Comparison of ENCODE assay signal across 25 cellular contexts in genomic region chr6:159804504-159804903, GRCh38. TPM values are rescaled to one million over a fixed set of nuclear protein-coding genes. Genes with fewer than 3 reads are reported as not detected.
A peak's percentile ranks its signal among the peaks of the same experiment; 100 is the strongest.
DNase-seq lines count a peak whose midpoint lies in the region; ATAC-seq, FAIRE-seq and TF ChIP-seq lines count a peak whose summit lies in the region.
"Had no signal": no experiment of that assay in that cellular context is flagged by ENCODE, and none has a peak within 500 bp of the region (broad histone marks: within the 10 kb centered on the region; RNA-seq: fewer than 3 reads in every experiment).

No MANE protein-coding gene starts in this region.

- no peak for TF ChIP-seq EP300 in K562 (IDR thresholded peaks at IDR 0.05; ENCODE audit: low read length)

- no peaks in the 10 kb centered on the region for H4K20me1 ChIP-seq in K562 (replicated peaks; ENCODE audit: control insufficient read depth, insufficient read depth, low read length)

- H3K4me3 Mint-ChIP-seq in CD14-positive monocyte = no peak overlapping the region
- H3K4me3 Mint-ChIP-seq: B cell; GM23338; T-helper 1 cell treated with Interleukin-12 subunit alpha and Interleukin-12 subunit beta and Interleukin-4 antibody, amounts not matched to agents 30 μg/mL and 1 μg/mL, for 36 hours had no signal

- H3K9me1 ChIP-seq in K562 (ENCODE audit: control insufficient read depth, insufficient read depth, low read length) = no peaks in the 10 kb centered on the region

- H2AFZ ChIP-seq in K562 (ENCODE audit: low read depth, low read length) = 0 out of 2 replicates have a peak overlapping the region, but pooled peaks have one; percentile 16
- H2AFZ ChIP-seq: GM23338 had no signal

- H3K36me3 ChIP-seq in K562 (ENCODE audit: control insufficient read depth, insufficient read depth, low read length) (0 out of 3 replicates have a peak, but pooled peaks cover 2% of the 10 kb centered on the region), lower lobe of right lung (peaks cover 6% of the 10 kb centered on the region), psoas muscle (ENCODE audit: insufficient read depth in 1 of 2, low read depth in 1 of 2) (peaks cover 0 to 28% of the 10 kb centered on the region in 2 donors)

- 21% methylated on average over 10 of the region's 10 CpGs for WGBS in K562 (ENCODE audit: insufficient coverage, low coverage, missing lambda C conversion rate)
- 81 to 82% (median 82%) methylated on average over 10 of the region's 10 CpGs for WGBS in psoas muscle, 3 donors

- TF ChIP-seq CTCF in K562 (IDR thresholded peaks at IDR 0.05 in 2 of 3, conservative IDR thresholded peaks at IDR 0.05 in 1 of 3; ENCODE audit: insufficient read depth in 2 of 3, low read depth in 1 of 3, low read length in 3 of 3) (no peak), lower lobe of right lung (IDR thresholded peaks at IDR 0.05) (no peak), psoas muscle (IDR thresholded peaks at IDR 0.05) (no peak), foreskin keratinocyte (conservative IDR thresholded peaks at IDR 0.05) (no peak), CD14-positive monocyte (IDR thresholded peaks at IDR 0.05) (no peak)

- no peaks in the 10 kb centered on the region for H3K27me3 Mint-ChIP-seq in CD14-positive monocyte (ENCODE audit: low read depth in 3 of 3)
- H3K27me3 Mint-ChIP-seq: B cell had no signal

- DNase-seq in NCI-H748 (lab: John Stamatoyannopoulos, UW; ENCODE audit: unreplicated experiment) = peak; percentile 38
- DNase-seq in NCI-H748 treated with DMSO at 0.1 percent for 48 hours (lab: John Stamatoyannopoulos, UW) = no peak
- DNase-seq in K562 (ENCODE audit: extremely low read depth in 1 of 4, low spot score in 3 of 4) = no peak
- peak; percentile 14 for DNase-seq in lower lobe of right lung
- no peak for DNase-seq in psoas muscle
- no peak for DNase-seq in foreskin keratinocyte
- no peak for DNase-seq in CD14-positive monocyte (ENCODE audit: low spot score)
- DNase-seq: COR-L47, DMS 273 treated with DMSO at 0.1 percent for 48 hours, DMS79 treated with DMSO at 0.1 percent for 48 hours, KG1, NCI-H1092, NCI-H1436, NCI-H2029, NCI-H446 treated with DMSO at 0.1 percent for 48 hours, NCI-H82, PC-3, Right ventricle myocardium superior had no signal

- peaks cover 0 to 3% (median 0%) of the 10 kb centered on the region in 7 donors for H3K9me3 Mint-ChIP-seq in CD14-positive monocyte
- H3K9me3 Mint-ChIP-seq: GM23338; T-helper 1 cell treated with Interleukin-12 subunit alpha and Interleukin-12 subunit beta and Interleukin-4 antibody, amounts not matched to agents 30 μg/mL and 1 μg/mL, for 36 hours had no signal

- ATAC-seq in K562 (peak; percentile 19), lower lobe of right lung (no peak), psoas muscle (no peak), foreskin keratinocyte (no peak)
- ATAC-seq: A549, GM23338, PC-3 had no signal

- peaks cover 7 to 16% of the 10 kb centered on the region in 2 experiments; a peak in 4 of 5 replicates for H3K4me1 ChIP-seq in K562 (replicated peaks in 1 of 2; ENCODE audit: control insufficient read depth in 2 of 2, insufficient read depth in 2 of 2, low read length in 2 of 2)
- no peaks in the 10 kb centered on the region for H3K4me1 ChIP-seq in lower lobe of right lung
- no peaks in the 10 kb centered on the region for H3K4me1 ChIP-seq in psoas muscle
- peaks cover 4% of the 10 kb centered on the region for H3K4me1 ChIP-seq in foreskin keratinocyte
- H3K4me1 ChIP-seq: A549 had no signal

- peak overlapping the region in 1 of 7 donors; percentile 6 for H3K27ac Mint-ChIP-seq in CD14-positive monocyte
- H3K27ac Mint-ChIP-seq: B cell; T-helper 1 cell treated with Interleukin-12 subunit alpha and Interleukin-12 subunit beta and Interleukin-4 antibody, amounts not matched to agents 30 μg/mL and 1 μg/mL, for 36 hours had no signal

- in situ Hi-C loops in K562 (cut with MboI) = no loop called here

- peaks cover 19% of the 10 kb centered on the region for H3K4me1 Mint-ChIP-seq in CD14-positive monocyte

- BruUV-seq in K562 (replicated peaks; lab: Mats Ljungman, UMichigan) = no TSS peak

- POLR2A ChIA-PET in K562 (lab: Yijun Ruan, JAX) = interaction anchor here (3.0 kb wide), 1 partner anchor 15 kb away, joined by 24 read pairs; the partner anchor contains the start of genes MRPL18 and TCP1

- no peak overlapping the region; the same call in 1 of the 2 replicates for H3K4me2 ChIP-seq in K562 (ENCODE audit: insufficient read depth, low read length)
- H3K4me2 ChIP-seq: A549, GM23338 had no signal

- H3K9ac ChIP-seq in K562 (ENCODE audit: insufficient read depth in 1 of 2, low read depth in 2 of 2, low read length in 2 of 2) = no peak overlapping the region

- H3K36me3 Mint-ChIP-seq in CD14-positive monocyte = peaks cover 5 to 8% of the 10 kb centered on the region in 2 donors

- no peak for TF ChIP-seq RAD21 in K562 (CRISPR knock-in tag; conservative IDR thresholded peaks at IDR 0.05 in 1 of 2, IDR thresholded peaks at IDR 0.05 in 1 of 2)

- H3K4me3 ChIP-seq in K562 (no peak overlapping the region), lower lobe of right lung (no peak overlapping the region), psoas muscle (no peak overlapping the region)
- H3K4me3 ChIP-seq: A549, GM23338, HAP-1 had no signal

- H3K27me3 ChIP-seq in K562 (ENCODE audit: control insufficient read depth in 2 of 2, insufficient read depth in 2 of 2, low read length in 2 of 2) (peaks cover 4 to 30% of the 10 kb centered on the region in 2 experiments), lower lobe of right lung (ENCODE audit: low read depth) (no peaks in the 10 kb centered on the region), psoas muscle (ENCODE audit: insufficient read depth in 3 of 3, low read length in 2 of 3) (no peaks in the 10 kb centered on the region), foreskin keratinocyte (no peaks in the 10 kb centered on the region)

- H3K27ac ChIP-seq in K562 (ENCODE audit: extremely low read depth, low read depth, low read length) (no peak overlapping the region), lower lobe of right lung (no peak overlapping the region), psoas muscle (no peak overlapping the region), foreskin keratinocyte (no peak overlapping the region)
- H3K27ac ChIP-seq: A549 had no signal

- FAIRE-seq in K562 (lab: Jason Lieb, UNC) = no peak
- FAIRE-seq: A549 had no signal

- TF ChIP-seq POLR2A in K562 (conservative IDR thresholded peaks at IDR 0.05) = no peak

- no peaks in the 10 kb centered on the region for H3K9me3 ChIP-seq in K562 (replicated peaks; ENCODE audit: control insufficient read depth, insufficient read depth, low read depth, low read length)
- no peaks in the 10 kb centered on the region for H3K9me3 ChIP-seq in lower lobe of right lung
- H3K9me3 ChIP-seq in psoas muscle = no peaks in the 10 kb centered on the region
- H3K9me3 ChIP-seq: A549, HAP-1 had no signal

- no peaks in the 10 kb centered on the region for H3K79me2 ChIP-seq in K562 (ENCODE audit: control insufficient read depth, insufficient read depth, low read length)

- intact Hi-C loops in K562 (cut with micrococcal nuclease) (no loop called here), lower lobe of right lung (cut with DNase I) (no loop called here), psoas muscle (cut with DNase I) (no loop called here), CD14-positive monocyte (cut with micrococcal nuclease) (no loop called here)

- CTCF ChIA-PET in K562 (lab: Yijun Ruan, JAX; ENCODE audit: low intra/inter-chr PET ratio) = interaction anchor here (0.6 kb wide), 1 partner anchor 111 kb away, joined by 3 read pairs; the partner anchor contains the start of gene SOD2

RNA-seq across cellular contexts. Expression of gene PNLDC1, which starts 4.4 kb away (rescaled TPM):
- not detected in 2 replicates for total RNA-seq in K562 (2011; cell fraction: chromatin; rRNA removed; ENCODE audit: low replicate concordance)
- total RNA-seq in K562 (2011; cell fraction: nucleolus; rRNA removed) = not detected in 2 replicates
- not detected in 2 replicates for total RNA-seq in K562 (2011; cell fraction: nucleoplasm; rRNA removed)
- not detected in 2 replicates for total RNA-seq in K562 (2014; rRNA removed)
- not detected in 2 replicates for total RNA-seq in K562 (2014; rRNA removed; fragmentation: Illumina TruSeq; extraction: Trizol)
- not detected in 2 replicates for total RNA-seq in K562 (2015; rRNA removed; fragmentation: Illumina TruSeq; extraction: Trizol)
- not detected in 2 replicates for total RNA-seq in K562 (2021)
- polyA plus RNA-seq in K562 (2011; rRNA removed) = not detected in 2 replicates
- 0.12 TPM in 1 of 2 replicates, not detected in the other for polyA plus RNA-seq in K562 (2011; cell fraction: cytosol; rRNA removed)
- polyA plus RNA-seq in K562 (2011; cell fraction: nucleus; rRNA removed) = not detected in 2 replicates
- polyA plus RNA-seq in K562 (2012) = 0.04 and 0.28 TPM in 2 replicates
- not detected in 2 replicates for polyA plus RNA-seq in K562 (2014; fragmentation: Illumina TruSeq; extraction: Trizol)
- polyA plus RNA-seq in K562 (2014; fragmentation: Nextera tagmentation; extraction: Ambion mirVana) = not detected
- polyA plus RNA-seq in K562 (2014; rRNA removed) = 0.07 and 0.12 TPM in 2 replicates
- polyA minus RNA-seq in K562 (2011; rRNA and poly(A)+ RNA removed) = not detected in 2 replicates
- not detected in 2 replicates for polyA minus RNA-seq in K562 (2011; cell fraction: cytosol; rRNA and poly(A)+ RNA removed)
- not detected in 2 replicates for polyA minus RNA-seq in K562 (2011; cell fraction: nucleus; rRNA and poly(A)+ RNA removed)
- total RNA-seq in lower lobe of right lung = 0.27 TPM
- total RNA-seq in psoas muscle = under 1 TPM in 2 of 4 donors, not detected in 2; 0.17 to 0.49 TPM
- polyA plus RNA-seq in psoas muscle = under 1 TPM; 0.09 to 0.25 (median 0.13) TPM
- total RNA-seq in foreskin keratinocyte = 0.07 and 0.75 TPM in 2 replicates
- 0.03 and 0.66 TPM in 2 replicates for polyA plus RNA-seq in foreskin keratinocyte
- not detected for polyA plus RNA-seq in CD14-positive monocyte
- total RNA-seq: GM23338, HT-29, PC-3, Right ventricle myocardium superior, RPMI7951 had no signal
- polyA plus RNA-seq: GM23338 had no signal

RNA-seq across cellular contexts. Expression of gene MRPL18, which starts 14.2 kb away (rescaled TPM):
- total RNA-seq in K562 (2011; cell fraction: chromatin; rRNA removed; ENCODE audit: low replicate concordance) = 16.7 and 22.8 TPM in 2 replicates
- total RNA-seq in K562 (2011; cell fraction: nucleolus; rRNA removed) = 19.2 and 19.5 TPM in 2 replicates
- 26.3 and 35.2 TPM in 2 replicates for total RNA-seq in K562 (2011; cell fraction: nucleoplasm; rRNA removed)
- 182 and 213 TPM in 2 replicates for total RNA-seq in K562 (2014; rRNA removed)
- 176 and 177 TPM in 2 replicates for total RNA-seq in K562 (2014; rRNA removed; fragmentation: Illumina TruSeq; extraction: Trizol)
- total RNA-seq in K562 (2015; rRNA removed; fragmentation: Illumina TruSeq; extraction: Trizol) = 181 and 197 TPM in 2 replicates
- total RNA-seq in K562 (2021) = 158 and 162 TPM in 2 replicates
- polyA plus RNA-seq in K562 (2011; rRNA removed) = 142 and 149 TPM in 2 replicates
- 83.2 and 101 TPM in 2 replicates for polyA plus RNA-seq in K562 (2011; cell fraction: cytosol; rRNA removed)
- polyA plus RNA-seq in K562 (2011; cell fraction: nucleus; rRNA removed) = 56.0 and 76.4 TPM in 2 replicates
- 136 and 193 TPM in 2 replicates for polyA plus RNA-seq in K562 (2012)
- 175 and 196 TPM in 2 replicates for polyA plus RNA-seq in K562 (2014; fragmentation: Illumina TruSeq; extraction: Trizol)
- polyA plus RNA-seq in K562 (2014; fragmentation: Nextera tagmentation; extraction: Ambion mirVana) = 100 to 1,000 TPM; 395 to 456 TPM
- 220 and 256 TPM in 2 replicates for polyA plus RNA-seq in K562 (2014; rRNA removed)
- polyA minus RNA-seq in K562 (2011; rRNA and poly(A)+ RNA removed) = 64.8 and 70.6 TPM in 2 replicates
- 28.2 and 34.9 TPM in 2 replicates for polyA minus RNA-seq in K562 (2011; cell fraction: cytosol; rRNA and poly(A)+ RNA removed)
- polyA minus RNA-seq in K562 (2011; cell fraction: nucleus; rRNA and poly(A)+ RNA removed) = 13.5 and 23.9 TPM in 2 replicates
- 47.8 TPM for total RNA-seq in lower lobe of right lung
- 10 to 100 TPM; 45.0 to 71.9 (median 60.1) TPM for total RNA-seq in psoas muscle
- polyA plus RNA-seq in psoas muscle = 100 to 1,000 TPM in 2 of 3 donors, 10 to 100 TPM in 1; 98.7 to 149 (median 145) TPM
- 99.2 and 104 TPM in 2 replicates for total RNA-seq in foreskin keratinocyte
- 122 and 131 TPM in 2 replicates for polyA plus RNA-seq in foreskin keratinocyte
- 10 to 100 TPM; 74.1 to 88.2 TPM for polyA plus RNA-seq in CD14-positive monocyte

RNA-seq across cellular contexts. Expression of gene TCP1, which starts 15.1 kb away (rescaled TPM):
- 417 and 829 TPM in 2 replicates for total RNA-seq in K562 (2011; cell fraction: chromatin; rRNA removed; ENCODE audit: low replicate concordance)
- 282 and 299 TPM in 2 replicates for total RNA-seq in K562 (2011; cell fraction: nucleolus; rRNA removed)
- total RNA-seq in K562 (2011; cell fraction: nucleoplasm; rRNA removed) = 449 and 476 TPM in 2 replicates
- total RNA-seq in K562 (2014; rRNA removed) = 515 and 618 TPM in 2 replicates
- 801 and 895 TPM in 2 replicates for total RNA-seq in K562 (2014; rRNA removed; fragmentation: Illumina TruSeq; extraction: Trizol)
- total RNA-seq in K562 (2015; rRNA removed; fragmentation: Illumina TruSeq; extraction: Trizol) = 711 and 732 TPM in 2 replicates
- total RNA-seq in K562 (2021) = 627 and 658 TPM in 2 replicates
- 276 and 332 TPM in 2 replicates for polyA plus RNA-seq in K562 (2011; rRNA removed)
- 190 and 209 TPM in 2 replicates for polyA plus RNA-seq in K562 (2011; cell fraction: cytosol; rRNA removed)
- polyA plus RNA-seq in K562 (2011; cell fraction: nucleus; rRNA removed) = 340 and 385 TPM in 2 replicates
- 349 and 560 TPM in 2 replicates for polyA plus RNA-seq in K562 (2012)
- polyA plus RNA-seq in K562 (2014; fragmentation: Illumina TruSeq; extraction: Trizol) = 575 and 659 TPM in 2 replicates
- polyA plus RNA-seq in K562 (2014; fragmentation: Nextera tagmentation; extraction: Ambion mirVana) = 100 to 1,000 TPM; 475 to 645 TPM
- 311 and 331 TPM in 2 replicates for polyA plus RNA-seq in K562 (2014; rRNA removed)
- 971 and 1,025 TPM in 2 replicates for polyA minus RNA-seq in K562 (2011; rRNA and poly(A)+ RNA removed)
- 585 and 708 TPM in 2 replicates for polyA minus RNA-seq in K562 (2011; cell fraction: cytosol; rRNA and poly(A)+ RNA removed)
- 302 and 460 TPM in 2 replicates for polyA minus RNA-seq in K562 (2011; cell fraction: nucleus; rRNA and poly(A)+ RNA removed)
- total RNA-seq in lower lobe of right lung = 112 TPM
- 100 to 1,000 TPM; 156 to 228 (median 193) TPM for total RNA-seq in psoas muscle
- 100 to 1,000 TPM; 153 to 307 (median 277) TPM for polyA plus RNA-seq in psoas muscle
- 245 and 272 TPM in 2 replicates for total RNA-seq in foreskin keratinocyte
- polyA plus RNA-seq in foreskin keratinocyte = 203 and 242 TPM in 2 replicates
- polyA plus RNA-seq in CD14-positive monocyte = 10 to 100 TPM; 44.5 to 69.3 TPM

RNA-seq across cellular contexts. Expression of gene ACAT2, which starts 42.7 kb away (rescaled TPM):
- total RNA-seq in K562 (2011; cell fraction: chromatin; rRNA removed; ENCODE audit: low replicate concordance) = 97.0 and 119 TPM in 2 replicates
- 75.9 and 101 TPM in 2 replicates for total RNA-seq in K562 (2011; cell fraction: nucleolus; rRNA removed)
- total RNA-seq in K562 (2011; cell fraction: nucleoplasm; rRNA removed) = 118 and 128 TPM in 2 replicates
- 63.0 and 74.1 TPM in 2 replicates for total RNA-seq in K562 (2014; rRNA removed)
- total RNA-seq in K562 (2014; rRNA removed; fragmentation: Illumina TruSeq; extraction: Trizol) = 151 and 166 TPM in 2 replicates
- total RNA-seq in K562 (2015; rRNA removed; fragmentation: Illumina TruSeq; extraction: Trizol) = 78.8 and 85.6 TPM in 2 replicates
- total RNA-seq in K562 (2021) = 131 and 144 TPM in 2 replicates
- 265 and 286 TPM in 2 replicates for polyA plus RNA-seq in K562 (2011; rRNA removed)
- polyA plus RNA-seq in K562 (2011; cell fraction: cytosol; rRNA removed) = 60.4 and 121 TPM in 2 replicates
- polyA plus RNA-seq in K562 (2011; cell fraction: nucleus; rRNA removed) = 71.9 and 123 TPM in 2 replicates
- 58.3 and 88.8 TPM in 2 replicates for polyA plus RNA-seq in K562 (2012)
- polyA plus RNA-seq in K562 (2014; fragmentation: Illumina TruSeq; extraction: Trizol) = 93.8 and 98.3 TPM in 2 replicates
- polyA plus RNA-seq in K562 (2014; fragmentation: Nextera tagmentation; extraction: Ambion mirVana) = 100 to 1,000 TPM; 247 to 309 TPM
- polyA plus RNA-seq in K562 (2014; rRNA removed) = 90.9 and 94.5 TPM in 2 replicates
- 193 and 204 TPM in 2 replicates for polyA minus RNA-seq in K562 (2011; rRNA and poly(A)+ RNA removed)
- 59.9 and 62.8 TPM in 2 replicates for polyA minus RNA-seq in K562 (2011; cell fraction: cytosol; rRNA and poly(A)+ RNA removed)
- 42.4 and 92.6 TPM in 2 replicates for polyA minus RNA-seq in K562 (2011; cell fraction: nucleus; rRNA and poly(A)+ RNA removed)
- 42.4 TPM for total RNA-seq in lower lobe of right lung
- total RNA-seq in psoas muscle = 1 to 10 TPM; 2.1 to 3.0 (median 2.6) TPM
- 1 to 10 TPM; 1.8 to 3.0 (median 2.3) TPM for polyA plus RNA-seq in psoas muscle
- 284 and 366 TPM in 2 replicates for total RNA-seq in foreskin keratinocyte
- 208 and 296 TPM in 2 replicates for polyA plus RNA-seq in foreskin keratinocyte
- 10 to 100 TPM; 19.5 to 24.4 TPM for polyA plus RNA-seq in CD14-positive monocyte

Comparison
In these comparisons a context has a peak if more than half of its experiments do, and no peak if none do; other contexts are left out.
1. DNase-seq: peak in NCI-H748 (single experiment) and lower lobe of right lung (single experiment); none in NCI-H748 treated with DMSO at 0.1 percent for 48 hours (single experiment), K562 (0 of 4), psoas muscle (0 of 2), foreskin keratinocyte (0 of 2) and CD14-positive monocyte (single experiment).